5 cellular contexts compared by ENCODE assay signal in the genomic region with DNA sequence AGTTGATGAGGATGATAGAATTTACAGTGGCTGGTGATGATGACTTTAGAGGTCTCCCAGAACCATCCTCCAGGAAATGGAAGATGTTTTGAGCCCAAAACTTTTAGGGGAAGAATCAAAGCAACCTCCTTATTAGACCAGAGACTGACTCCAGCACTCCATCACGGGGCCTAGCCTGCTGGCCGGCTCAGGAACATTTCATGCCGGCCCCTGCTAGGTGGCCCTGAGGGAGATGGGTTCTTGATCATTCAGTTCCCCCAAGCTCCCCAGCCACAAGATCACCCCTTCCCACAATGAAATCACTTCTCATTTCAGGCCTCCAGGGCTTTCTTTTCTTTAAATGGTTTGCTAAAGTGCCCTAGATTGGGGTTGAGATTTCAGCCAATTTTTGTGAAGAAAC.
"Had no signal": no experiment of that assay in that cellular context is flagged by ENCODE, and none has a peak within 500 bp of the region (broad histone marks: within the 10 kb centered on the region; RNA-seq: fewer than 3 reads in every experiment).

No MANE protein-coding gene starts in this region.

- ATAC-seq: HepG2, K562 had no signal

- H3K4me3 ChIP-seq: K562 had no signal

- H3K27ac Mint-ChIP-seq: IgD-negative memory B cell had no signal

- H3K27ac ChIP-seq: HL-60 had no signal

- DNase-seq: IMR-90 had no signal

- H3K9me3 Mint-ChIP-seq: IgD-negative memory B cell had no signal

- H3K4me3 Mint-ChIP-seq: IgD-negative memory B cell had no signal
